13 cellular contexts compared by ENCODE assay signal in genomic region chr19:51123381-51124186, GRCh38. TPM values are rescaled to one million over a fixed set of nuclear protein-coding genes. Genes with fewer than 3 reads are reported as not detected.
DNase-seq lines count a peak whose midpoint lies in the region; ATAC-seq and TF ChIP-seq lines count a peak whose summit lies in the region.
"Had no signal": no experiment of that assay in that cellular context is flagged by ENCODE, and none has a peak within 500 bp of the region (broad histone marks: within the 10 kb centered on the region; RNA-seq: fewer than 3 reads in every experiment).

No MANE protein-coding gene starts in this region.

- no peaks in the 10 kb centered on the region for H3K27me3 Mint-ChIP-seq in activated T-cell treated with anti-CD3 and anti-CD28 coated beads, Interleukin-2, amount 50 U/mL, for 4 hours (ENCODE audit: low read depth)

- peaks cover 58% of the 10 kb centered on the region for H3K27me3 ChIP-seq in left ventricle myocardium inferior (ENCODE audit: low read depth)
- no peaks in the 10 kb centered on the region for H3K27me3 ChIP-seq in upper lobe of left lung
- H3K27me3 ChIP-seq in gastroesophageal sphincter = peaks cover 47% of the 10 kb centered on the region
- H3K27me3 ChIP-seq: uterus had no signal

- H3K9me3 ChIP-seq in left ventricle myocardium inferior (replicated peaks) = no peaks in the 10 kb centered on the region
- H3K9me3 ChIP-seq in upper lobe of left lung = no peaks in the 10 kb centered on the region
- H3K9me3 ChIP-seq in gastroesophageal sphincter = no peaks in the 10 kb centered on the region
- H3K9me3 ChIP-seq: uterus had no signal

- peak; percentile 44 for DNase-seq in stimulated activated CD4-positive, alpha-beta T cell treated with anti-CD3 and anti-CD28 coated beads, Interleukin-15, amount 100 ng/mL, for 24 hours
- no peak for DNase-seq in stimulated activated CD4-positive, alpha-beta T cell treated with anti-CD3 and anti-CD28 coated beads, Interleukin-4, amount 100 ng/mL, for 1 hour
- peak; percentile 33 for DNase-seq in activated T-cell treated with anti-CD3 and anti-CD28 coated beads, Interleukin-2, amount 50 U/mL, for 4 hours
- DNase-seq in left ventricle myocardium inferior (peak; percentile 47), upper lobe of left lung (peak in 1 of 2 donors; percentile 77), NCI-H2171 (lab: John Stamatoyannopoulos, UW) (no peak)
- DNase-seq: NCI-H446, uterus had no signal

- H3K27ac ChIP-seq in left ventricle myocardium inferior (replicated peaks) = peak overlapping the region; percentile 61
- peak overlapping the region; percentile 81 to 91 (median 87) for H3K27ac ChIP-seq in upper lobe of left lung
- peak overlapping the region in 2 of 4 donors; percentile 52 to 62 for H3K27ac ChIP-seq in gastroesophageal sphincter
- H3K27ac ChIP-seq: uterus had no signal

- H3K4me1 Mint-ChIP-seq in activated T-cell treated with anti-CD3 and anti-CD28 coated beads, Interleukin-2, amount 50 U/mL, for 4 hours (ENCODE audit: low read depth) = peaks cover 73% of the 10 kb centered on the region

- H3K4me1 ChIP-seq in left ventricle myocardium inferior (peaks cover 12% of the 10 kb centered on the region), upper lobe of left lung (peaks cover 7 to 24% (median 13%) of the 10 kb centered on the region in 4 donors), gastroesophageal sphincter (no peaks in the 10 kb centered on the region)
- H3K4me1 ChIP-seq: uterus had no signal

- no peaks in the 10 kb centered on the region for H3K36me3 Mint-ChIP-seq in activated T-cell treated with anti-CD3 and anti-CD28 coated beads, Interleukin-2, amount 50 U/mL, for 4 hours (ENCODE audit: insufficient read depth)

- TF ChIP-seq POLR2A in upper lobe of left lung (IDR thresholded peaks at IDR 0.05) (peak in 1 of 4 donors; percentile 22), gastroesophageal sphincter (IDR thresholded peaks at IDR 0.05) (no peak)

- ATAC-seq in activated T-cell treated with anti-CD3 and anti-CD28 coated beads, Interleukin-2, amount 50 U/mL, for 4 hours = peak; percentile 45 to 52
- ATAC-seq in upper lobe of left lung (ENCODE audit: low FRiP score in 2 of 2) = peak in 1 of 2 donors; percentile 65
- ATAC-seq in gastroesophageal sphincter = no peak
- ATAC-seq in GM18517 (IDR thresholded peaks at IDR 0.05; ENCODE audit: unreplicated experiment) = no peak

- WGBS in upper lobe of left lung, 2 donors = 56 to 64% methylated on average over 15 of the region's 15 CpGs
- WGBS in gastroesophageal sphincter (ENCODE audit: low coverage in 1 of 2), 2 donors = 63 to 70% methylated on average over 8 of the region's 15 CpGs

- TF ChIP-seq EP300 in upper lobe of left lung (IDR thresholded peaks at IDR 0.05) = peak in 1 of 4 donors; percentile 40
- TF ChIP-seq EP300 in gastroesophageal sphincter (IDR thresholded peaks at IDR 0.05) = no peak

- peak overlapping the region; percentile 49 for H3K4me3 Mint-ChIP-seq in activated T-cell treated with anti-CD3 and anti-CD28 coated beads, Interleukin-2, amount 50 U/mL, for 4 hours

- intact Hi-C loops in left ventricle myocardium inferior (cut with micrococcal nuclease) = no loop called here

- no peaks in the 10 kb centered on the region for H3K36me3 ChIP-seq in left ventricle myocardium inferior
- no peaks in the 10 kb centered on the region for H3K36me3 ChIP-seq in upper lobe of left lung
- H3K36me3 ChIP-seq in gastroesophageal sphincter = no peaks in the 10 kb centered on the region
- H3K36me3 ChIP-seq: uterus had no signal

- TF ChIP-seq CTCF in left ventricle myocardium inferior (IDR thresholded peaks at IDR 0.05; ENCODE audit: borderline replicate concordance) (no peak), upper lobe of left lung (IDR thresholded peaks at IDR 0.05) (no peak), gastroesophageal sphincter (IDR thresholded peaks at IDR 0.05) (no peak)

- H3K4me3 ChIP-seq in left ventricle myocardium inferior (no peak overlapping the region), upper lobe of left lung (peak overlapping the region in 2 of 4 donors; percentile 17 to 23), gastroesophageal sphincter (no peak overlapping the region)
- H3K4me3 ChIP-seq: uterus had no signal

- no peaks in the 10 kb centered on the region for H3K9me3 Mint-ChIP-seq in activated T-cell treated with anti-CD3 and anti-CD28 coated beads, Interleukin-2, amount 50 U/mL, for 4 hours

RNA-seq across cellular contexts. Expression of gene SIGLEC9, which starts 1.1 kb away (rescaled TPM):
- total RNA-seq in activated T-cell treated with anti-CD3 and anti-CD28 coated beads, Interleukin-2, amount 50 U/mL, for 4 hours = under 1 TPM; 0.22 to 0.43 (median 0.37) TPM
- total RNA-seq in left ventricle myocardium inferior (1.7 TPM), upper lobe of left lung (10 to 100 TPM in 5 of 6 donors, 1 to 10 TPM in 1; 6.8 to 47.1 (median 24.6) TPM), gastroesophageal sphincter (1 to 10 TPM in 3 of 4 donors, under 1 TPM in 1; 0.62 to 9.2 (median 4.0) TPM)

RNA-seq across cellular contexts. Expression of gene CTU1, which starts 15.4 kb away (rescaled TPM):
- 10 to 100 TPM; 24.1 to 29.3 (median 27.7) TPM for total RNA-seq in activated T-cell treated with anti-CD3 and anti-CD28 coated beads, Interleukin-2, amount 50 U/mL, for 4 hours
- total RNA-seq in left ventricle myocardium inferior (4.4 TPM), upper lobe of left lung (10 to 100 TPM in 5 of 6 donors, 1 to 10 TPM in 1; 9.5 to 23.0 (median 15.1) TPM), gastroesophageal sphincter (10 to 100 TPM in 3 of 4 donors, 1 to 10 TPM in 1; 9.8 to 12.8 (median 11.4) TPM)

RNA-seq across cellular contexts. Expression of gene SIGLEC7, which starts 18.5 kb away (rescaled TPM):
- under 1 TPM in 1 of 3 donors, not detected in 2; 0.16 TPM for total RNA-seq in activated T-cell treated with anti-CD3 and anti-CD28 coated beads, Interleukin-2, amount 50 U/mL, for 4 hours
- 0.47 TPM for total RNA-seq in left ventricle myocardium inferior
- 10 to 100 TPM in 1 of 6 donors, 1 to 10 TPM in 5; 3.4 to 10.9 (median 8.1) TPM for total RNA-seq in upper lobe of left lung
- 1 to 10 TPM in 2 of 4 donors, under 1 TPM in 1, not detected in 1; 0.46 to 4.4 (median 2.8) TPM for total RNA-seq in gastroesophageal sphincter
- total RNA-seq: lower leg skin; T-helper 1 cell treated with Interleukin-12 subunit alpha and Interleukin-12 subunit beta and Interleukin-4 antibody, amounts not matched to agents 30 ng/mL and 1 ng/mL, for 36 hours had no signal

RNA-seq across cellular contexts. Expression of gene KLK14, which starts 40.9 kb away (rescaled TPM):
- 1 to 10 TPM in 2 of 3 donors, under 1 TPM in 1; 0.79 to 1.4 (median 1.2) TPM for total RNA-seq in activated T-cell treated with anti-CD3 and anti-CD28 coated beads, Interleukin-2, amount 50 U/mL, for 4 hours
- total RNA-seq in left ventricle myocardium inferior = 1.6 TPM
- 1 to 10 TPM in 3 of 6 donors, not detected in 3; 1.2 to 2.1 (median 2.0) TPM for total RNA-seq in upper lobe of left lung
- not detected for total RNA-seq in gastroesophageal sphincter

RNA-seq across cellular contexts. Expression of gene KLK13, which starts 58.7 kb away (rescaled TPM):
- not detected for total RNA-seq in activated T-cell treated with anti-CD3 and anti-CD28 coated beads, Interleukin-2, amount 50 U/mL, for 4 hours
- total RNA-seq in left ventricle myocardium inferior = not detected
- 10 to 100 TPM in 1 of 6 donors, 1 to 10 TPM in 1, under 1 TPM in 2, not detected in 2; 0.54 to 24.1 (median 1.9) TPM for total RNA-seq in upper lobe of left lung
- total RNA-seq in gastroesophageal sphincter = 1 to 10 TPM in 3 of 4 donors, not detected in 1; 1.3 to 6.1 (median 5.1) TPM
- total RNA-seq: aorta; T-helper 1 cell treated with Interleukin-12 subunit alpha and Interleukin-12 subunit beta and Interleukin-4 antibody, amounts not matched to agents 30 ng/mL and 1 ng/mL, for 36 hours; uterus had no signal

Comparison
In these comparisons a context has a peak if more than half of its experiments do, and no peak if none do; other contexts are left out.
1. DNase-seq: peak in stimulated activated CD4-positive, alpha-beta T cell treated with anti-CD3 and anti-CD28 coated beads, Interleukin-15, amount 100 ng/mL, for 24 hours (single experiment), activated T-cell treated with anti-CD3 and anti-CD28 coated beads, Interleukin-2, amount 50 U/mL, for 4 hours (single experiment) and left ventricle myocardium inferior (single experiment); none in stimulated activated CD4-positive, alpha-beta T cell treated with anti-CD3 and anti-CD28 coated beads, Interleukin-4, amount 100 ng/mL, for 1 hour (single experiment) and NCI-H2171 (single experiment).
2. ATAC-seq: peak in activated T-cell treated with anti-CD3 and anti-CD28 coated beads, Interleukin-2, amount 50 U/mL, for 4 hours (2 of 2); none in gastroesophageal sphincter (single experiment) and GM18517 (single experiment).